Comparison of ENCODE assay signal across 16 cellular contexts in the genomic region with DNA sequence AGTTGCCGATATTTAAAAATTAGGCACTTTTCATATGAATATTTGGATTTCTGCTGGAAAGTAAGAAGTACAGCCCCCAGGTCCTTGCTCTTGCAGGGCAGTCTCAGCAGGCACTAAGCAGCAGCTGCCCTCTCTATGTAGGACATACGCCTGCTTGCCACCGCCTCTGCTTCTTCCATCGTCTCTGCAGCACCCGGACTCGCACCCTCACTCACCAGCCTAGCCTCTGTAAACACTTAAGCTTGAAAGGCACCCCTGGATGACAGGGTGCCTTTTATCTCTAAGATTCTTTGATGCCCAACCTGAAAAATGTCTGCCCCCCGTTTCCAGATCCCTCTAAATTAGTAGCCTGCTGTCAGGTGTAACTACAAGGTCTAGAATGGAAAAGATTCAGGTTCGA. TPM values are rescaled to one million over a fixed set of nuclear protein-coding genes. Genes with fewer than 3 reads are reported as not detected.
A peak's percentile ranks its signal among the peaks of the same experiment; 100 is the strongest.
DNase-seq lines count a peak whose midpoint lies in the region; ATAC-seq and TF ChIP-seq lines count a peak whose summit lies in the region.
"Had no signal": no experiment of that assay in that cellular context is flagged by ENCODE, and none has a peak within 500 bp of the region (broad histone marks: within the 10 kb centered on the region; RNA-seq: fewer than 3 reads in every experiment).

No MANE protein-coding gene starts in this region.

- no peaks in the 10 kb centered on the region for H3K9me3 Mint-ChIP-seq in activated T-cell treated with anti-CD3 and anti-CD28 coated beads, Interleukin-2, amount 50 U/mL, for 24 hours
- H3K9me3 Mint-ChIP-seq in CD8-positive, alpha-beta T cell, result no peaks in the 10 kb centered on the region
- H3K9me3 Mint-ChIP-seq in nephron progenitor cell, result no peaks in the 10 kb centered on the region
- H3K9me3 Mint-ChIP-seq in stimulated activated memory B cell treated with anti-CD40 and anti-IgM and Interleukin-4, amounts not matched to agents 10 μg/mL and 1 μg/mL and 100 μg/mL, for 72 hours, result no peaks in the 10 kb centered on the region

- H3K4me3 Mint-ChIP-seq in activated T-cell treated with anti-CD3 and anti-CD28 coated beads, Interleukin-2, amount 50 U/mL, for 24 hours, result no peak overlapping the region
- no peak overlapping the region for H3K4me3 Mint-ChIP-seq in CD8-positive, alpha-beta T cell
- H3K4me3 Mint-ChIP-seq in nephron progenitor cell, result no peak overlapping the region
- H3K4me3 Mint-ChIP-seq in stimulated activated memory B cell treated with anti-CD40 and anti-IgM and Interleukin-4, amounts not matched to agents 10 μg/mL and 1 μg/mL and 100 μg/mL, for 72 hours, result no peak overlapping the region

- no peaks in the 10 kb centered on the region for H3K27me3 ChIP-seq in CD8-positive, alpha-beta T cell (ENCODE audit: insufficient read depth, low read length)

- POLR2A ChIA-PET in CD8-positive, alpha-beta T cell (lab: Charles Lee), result no interaction called here

- CTCF ChIA-PET in CD8-positive, alpha-beta T cell (lab: Charles Lee), result interaction anchor here (1.2 to 2.1 kb wide), 4 partner anchors 9 to 92 kb away, joined by 4 to 10 read pairs (median 4); no protein-coding TSS in a partner anchor

- H3K27ac ChIP-seq in CD8-positive, alpha-beta T cell (ENCODE audit: low read depth, low read length), result no peak overlapping the region
- peak overlapping the region; percentile 8 for H3K27ac ChIP-seq in angular gyrus (ENCODE audit: low read depth, low read length)
- H3K27ac ChIP-seq: C4-2B, PC-9 had no signal

- no peak for ATAC-seq in CD8-positive, alpha-beta T cell
- no peak for ATAC-seq in stimulated activated memory B cell treated with anti-CD40 and anti-IgM and Interleukin-4, amounts not matched to agents 10 μg/mL and 1 μg/mL and 100 μg/mL, for 72 hours

- no peak for TF ChIP-seq CTCF in CD8-positive, alpha-beta T cell (IDR thresholded peaks at IDR 0.05)
- no peak for TF ChIP-seq CTCF in nephron progenitor cell (IDR thresholded peaks at IDR 0.05)

- H3K4me1 ChIP-seq in CD8-positive, alpha-beta T cell (ENCODE audit: insufficient read depth, low read length), result no peaks in the 10 kb centered on the region

- intact Hi-C loops in CD8-positive, alpha-beta T cell (cut with DNase I, micrococcal nuclease), result no loop called here

- peaks cover 49% of the 10 kb centered on the region for H3K36me3 ChIP-seq in CD8-positive, alpha-beta T cell (ENCODE audit: insufficient read depth, low read length)

- no peaks in the 10 kb centered on the region for H3K9me3 ChIP-seq in CD8-positive, alpha-beta T cell (ENCODE audit: low read length)

- H3K4me1 Mint-ChIP-seq in activated T-cell treated with anti-CD3 and anti-CD28 coated beads, Interleukin-2, amount 50 U/mL, for 24 hours (ENCODE audit: low read depth), result no peaks in the 10 kb centered on the region
- H3K4me1 Mint-ChIP-seq in CD8-positive, alpha-beta T cell (ENCODE audit: low read depth), result no peaks in the 10 kb centered on the region
- H3K4me1 Mint-ChIP-seq in nephron progenitor cell, result no peaks in the 10 kb centered on the region
- H3K4me1 Mint-ChIP-seq in stimulated activated memory B cell treated with anti-CD40 and anti-IgM and Interleukin-4, amounts not matched to agents 10 μg/mL and 1 μg/mL and 100 μg/mL, for 72 hours, result no peaks in the 10 kb centered on the region

- no peak overlapping the region for H3K4me3 ChIP-seq in CD8-positive, alpha-beta T cell (ENCODE audit: low read depth, low read length)
- H3K4me3 ChIP-seq: PC-9 had no signal

- peak; percentile 22 for DNase-seq in activated T-cell treated with anti-CD3 and anti-CD28 coated beads, Interleukin-2, amount 50 U/mL, for 24 hours
- DNase-seq in activated T-cell treated with anti-CD3 and anti-CD28 coated beads for 4 hours (no peak), nephron progenitor cell (no peak), epidermal melanocyte (ENCODE audit: insufficient read length, low spot score) (no peak), NCI-H510A treated with DMSO at 0.1 percent for 48 hours (lab: John Stamatoyannopoulos, UW) (no peak)
- no peak for DNase-seq in CD8-positive, alpha-beta T cell
- DNase-seq: DMS53, NCI-H1092, NCI-H146, NCI-H2081 treated with DMSO at 0.1 percent for 48 hours, NCI-H524, PC-9 had no signal

- H3K27me3 Mint-ChIP-seq in activated T-cell treated with anti-CD3 and anti-CD28 coated beads, Interleukin-2, amount 50 U/mL, for 24 hours, result no peaks in the 10 kb centered on the region
- H3K27me3 Mint-ChIP-seq in CD8-positive, alpha-beta T cell (ENCODE audit: low read depth), result no peaks in the 10 kb centered on the region
- peaks cover 3% of the 10 kb centered on the region for H3K27me3 Mint-ChIP-seq in nephron progenitor cell (ENCODE audit: low read depth, poor library complexity)
- no peaks in the 10 kb centered on the region for H3K27me3 Mint-ChIP-seq in stimulated activated memory B cell treated with anti-CD40 and anti-IgM and Interleukin-4, amounts not matched to agents 10 μg/mL and 1 μg/mL and 100 μg/mL, for 72 hours

- peaks cover 71% of the 10 kb centered on the region for H3K36me3 Mint-ChIP-seq in activated T-cell treated with anti-CD3 and anti-CD28 coated beads, Interleukin-2, amount 50 U/mL, for 24 hours (ENCODE audit: low read depth)
- H3K36me3 Mint-ChIP-seq in CD8-positive, alpha-beta T cell, result peaks cover 63% of the 10 kb centered on the region
- peaks cover 25% of the 10 kb centered on the region for H3K36me3 Mint-ChIP-seq in nephron progenitor cell (ENCODE audit: low read depth)
- H3K36me3 Mint-ChIP-seq in stimulated activated memory B cell treated with anti-CD40 and anti-IgM and Interleukin-4, amounts not matched to agents 10 μg/mL and 1 μg/mL and 100 μg/mL, for 72 hours, result peaks cover 40% of the 10 kb centered on the region

- H3K27ac Mint-ChIP-seq in activated T-cell treated with anti-CD3 and anti-CD28 coated beads, Interleukin-2, amount 50 U/mL, for 24 hours, result no peak overlapping the region
- peak overlapping the region; percentile 8 for H3K27ac Mint-ChIP-seq in CD8-positive, alpha-beta T cell
- peak overlapping the region; percentile 73 for H3K27ac Mint-ChIP-seq in nephron progenitor cell
- no peak overlapping the region for H3K27ac Mint-ChIP-seq in stimulated activated memory B cell treated with anti-CD40 and anti-IgM and Interleukin-4, amounts not matched to agents 10 μg/mL and 1 μg/mL and 100 μg/mL, for 72 hours

RNA-seq across cellular contexts. Expression of a gene that starts 19.0 kb away (rescaled TPM):
- not detected for total RNA-seq in CD8-positive, alpha-beta T cell

RNA-seq across cellular contexts. Expression of a gene that starts 35.9 kb away (rescaled TPM):
- 100 to 1,000 TPM; 769 to 779 TPM for total RNA-seq in CD8-positive, alpha-beta T cell

RNA-seq across cellular contexts. Expression of a gene that starts 36.0 kb away (rescaled TPM):
- 10 to 100 TPM in 1 of 2 experiments, 1 to 10 TPM in 1; 8.4 to 13.4 TPM for total RNA-seq in CD8-positive, alpha-beta T cell

RNA-seq across cellular contexts. Expression of a gene that starts 48.0 kb away (rescaled TPM):
- not detected for total RNA-seq in CD8-positive, alpha-beta T cell
- total RNA-seq: MCF 10A, PC-9 had no signal

Comparison
In these comparisons a context has a peak if more than half of its experiments do, and no peak if none do; other contexts are left out.
1. H3K27ac Mint-ChIP-seq: peak in CD8-positive, alpha-beta T cell (single experiment) and nephron progenitor cell (single experiment); none in activated T-cell treated with anti-CD3 and anti-CD28 coated beads, Interleukin-2, amount 50 U/mL, for 24 hours (single experiment) and stimulated activated memory B cell treated with anti-CD40 and anti-IgM and Interleukin-4, amounts not matched to agents 10 μg/mL and 1 μg/mL and 100 μg/mL, for 72 hours (single experiment).